Comparison of ENCODE assay signal across 3 cellular contexts in genomic region chr7:141339603-141340002, GRCh38.
TF ChIP-seq lines count a peak whose summit lies in the region.

No MANE protein-coding gene starts in this region.

TF ChIP-seq in SK-N-SH, 30 proteins besides CTCF, POLR2A, EP300 and RAD21:
- no peak for TF ChIP-seq RCOR1 (IDR thresholded peaks at IDR 0.05; ENCODE audit: low read length)

TF ChIP-seq in SK-N-SH treated with all-trans-retinoic acid at 6 μM for 48 hours, 23 proteins besides CTCF, POLR2A, EP300 and RAD21:
- TF ChIP-seq ZNF70 (CRISPR knock-in tag; IDR thresholded peaks at IDR 0.05) (no peak), TCF4 (CRISPR knock-in tag; IDR thresholded peaks at IDR 0.05; ENCODE audit: borderline replicate concordance) (no peak)
- TF ChIP-seq, protein P1, sequence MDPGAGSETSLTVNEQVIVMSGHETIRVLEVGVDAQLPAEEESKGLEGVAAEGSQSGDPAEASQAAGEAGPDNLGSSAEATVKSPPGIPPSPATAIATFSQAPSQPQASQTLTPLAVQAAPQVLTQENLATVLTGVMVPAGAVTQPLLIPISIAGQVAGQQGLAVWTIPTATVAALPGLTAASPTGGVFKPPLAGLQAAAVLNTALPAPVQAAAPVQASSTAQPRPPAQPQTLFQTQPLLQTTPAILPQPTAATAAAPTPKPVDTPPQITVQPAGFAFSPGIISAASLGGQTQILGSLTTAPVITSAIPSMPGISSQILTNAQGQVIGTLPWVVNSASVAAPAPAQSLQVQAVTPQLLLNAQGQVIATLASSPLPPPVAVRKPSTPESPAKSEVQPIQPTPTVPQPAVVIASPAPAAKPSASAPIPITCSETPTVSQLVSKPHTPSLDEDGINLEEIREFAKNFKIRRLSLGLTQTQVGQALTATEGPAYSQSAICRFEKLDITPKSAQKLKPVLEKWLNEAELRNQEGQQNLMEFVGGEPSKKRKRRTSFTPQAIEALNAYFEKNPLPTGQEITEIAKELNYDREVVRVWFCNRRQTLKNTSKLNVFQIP (CRISPR knock-in tag; IDR thresholded peaks at IDR 0.05; ENCODE audit: borderline replicate concordance, low read depth) = no peak
- TF ChIP-seq, protein P2, sequence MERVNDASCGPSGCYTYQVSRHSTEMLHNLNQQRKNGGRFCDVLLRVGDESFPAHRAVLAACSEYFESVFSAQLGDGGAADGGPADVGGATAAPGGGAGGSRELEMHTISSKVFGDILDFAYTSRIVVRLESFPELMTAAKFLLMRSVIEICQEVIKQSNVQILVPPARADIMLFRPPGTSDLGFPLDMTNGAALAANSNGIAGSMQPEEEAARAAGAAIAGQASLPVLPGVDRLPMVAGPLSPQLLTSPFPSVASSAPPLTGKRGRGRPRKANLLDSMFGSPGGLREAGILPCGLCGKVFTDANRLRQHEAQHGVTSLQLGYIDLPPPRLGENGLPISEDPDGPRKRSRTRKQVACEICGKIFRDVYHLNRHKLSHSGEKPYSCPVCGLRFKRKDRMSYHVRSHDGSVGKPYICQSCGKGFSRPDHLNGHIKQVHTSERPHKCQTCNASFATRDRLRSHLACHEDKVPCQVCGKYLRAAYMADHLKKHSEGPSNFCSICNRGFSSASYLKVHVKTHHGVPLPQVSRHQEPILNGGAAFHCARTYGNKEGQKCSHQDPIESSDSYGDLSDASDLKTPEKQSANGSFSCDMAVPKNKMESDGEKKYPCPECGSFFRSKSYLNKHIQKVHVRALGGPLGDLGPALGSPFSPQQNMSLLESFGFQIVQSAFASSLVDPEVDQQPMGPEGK (CRISPR knock-in tag; IDR thresholded peaks at IDR 0.05; ENCODE audit: borderline replicate concordance) = no peak

TF ChIP-seq in H1, 55 proteins besides CTCF, POLR2A, EP300 and RAD21:
- no peak for TF ChIP-seq RFX5 (IDR thresholded peaks at IDR 0.05; ENCODE audit: borderline replicate concordance, low read depth, low read length)
- peak in 1 of 2 experiments; percentile 70; a peak in 1 of 4 replicates for TF ChIP-seq SIN3A (conservative IDR thresholded peaks at IDR 0.05 in 1 of 2, IDR thresholded peaks at IDR 0.05 in 1 of 2; ENCODE audit: low read depth in 1 of 2, low read length in 2 of 2)
- TF ChIP-seq SAP30 (IDR thresholded peaks at IDR 0.05; ENCODE audit: insufficient read depth, insufficient replicate concordance, low read length) = no peak
- peak; percentile 57; the same call in 1 of the 2 replicates for TF ChIP-seq TEAD4 (IDR thresholded peaks at IDR 0.05; ENCODE audit: low read depth, low read length)
- TF ChIP-seq CBX8 (IDR thresholded peaks at IDR 0.05; ENCODE audit: borderline replicate concordance, low read depth, low read length) = no peak
